ENCODE assay signal across 13 cellular contexts in genomic region chr14:27228053-27228452, GRCh38.
A peak's percentile ranks its signal among the peaks of the same experiment; 100 is the strongest.
DNase-seq lines count a peak whose midpoint lies in the region; ATAC-seq and TF ChIP-seq lines count a peak whose summit lies in the region.
"Had no signal": no experiment of that assay in that cellular context is flagged by ENCODE, and none has a peak within 500 bp of the region (broad histone marks: within the 10 kb centered on the region; RNA-seq: fewer than 3 reads in every experiment).

No MANE protein-coding gene starts in this region.

- peak overlapping the region; percentile 12 for H3K9ac ChIP-seq in mesenchymal stem cell (ENCODE audit: low read length)
- H3K9ac ChIP-seq: GM23248 had no signal

- no peaks in the 10 kb centered on the region for H3K4me1 ChIP-seq in mesenchymal stem cell (ENCODE audit: control insufficient read depth, insufficient read depth, low read depth, low read length)

- no peak overlapping the region for H2AFZ ChIP-seq in mesenchymal stem cell (ENCODE audit: low read depth, low read length)
- H2AFZ ChIP-seq: GM23248 had no signal

- no peak overlapping the region for H4K91ac ChIP-seq in mesenchymal stem cell (ENCODE audit: low read length)

- no peaks in the 10 kb centered on the region for H3K27me3 ChIP-seq in mesenchymal stem cell (ENCODE audit: control insufficient read depth in 1 of 2, insufficient read depth in 1 of 2, low read length in 2 of 2)

- no peak overlapping the region for H2BK120ac ChIP-seq in mesenchymal stem cell (ENCODE audit: low read depth, low read length)

- no peak overlapping the region for H2BK12ac ChIP-seq in mesenchymal stem cell (ENCODE audit: low read length in 2 of 2)

- H3K4me3 ChIP-seq in epithelial cell of esophagus (ENCODE audit: low read length) (no peak overlapping the region), mesenchymal stem cell (ENCODE audit: insufficient read depth in 1 of 2, low read depth in 1 of 2, low read length in 2 of 2) (no peak overlapping the region)
- H3K4me3 ChIP-seq: GM23248 had no signal

- H3K27ac ChIP-seq in mesenchymal stem cell (ENCODE audit: low read length, poor library complexity, severe bottlenecking) = no peak overlapping the region
- H3K27ac ChIP-seq: GM23248 had no signal

- no peak overlapping the region for H3K18ac ChIP-seq in mesenchymal stem cell (ENCODE audit: low read depth in 1 of 2, low read length in 2 of 2)

- no peak for TF ChIP-seq CTCF in epithelial cell of esophagus (IDR thresholded peaks at IDR 0.05; ENCODE audit: insufficient read depth, low read depth, low read length, missing control alignments)

- DNase-seq in ELR (ENCODE audit: low read depth) = peak; percentile 28
- peak; percentile 27 for DNase-seq in RKO (ENCODE audit: low spot score)
- DNase-seq in epithelial cell of esophagus (ENCODE audit: low read depth) = peak; percentile 26
- no peak for DNase-seq in mesenchymal stem cell
- DNase-seq in NCI-H82 (lab: John Stamatoyannopoulos, UW) = no peak
- no peak for DNase-seq in NCI-H446 treated with DMSO at 0.1 percent for 48 hours (lab: John Stamatoyannopoulos, UW)
- DNase-seq in NCI-H69 (lab: John Stamatoyannopoulos, UW) = no peak
- DNase-seq: C1 segment of cervical spinal cord; Calu3; CD4-positive, alpha-beta T cell; DMS 273 treated with DMSO at 0.1 percent for 48 hours; GM23248 had no signal

- H3K36me3 ChIP-seq in mesenchymal stem cell (ENCODE audit: control insufficient read depth in 1 of 2, insufficient read depth in 2 of 2, low read depth in 1 of 2, low read length in 2 of 2) = no peaks in the 10 kb centered on the region

- no peak overlapping the region for H3K4ac ChIP-seq in mesenchymal stem cell (ENCODE audit: low read depth in 1 of 2, low read length in 2 of 2)

- no peak overlapping the region for H2BK15ac ChIP-seq in mesenchymal stem cell (ENCODE audit: low read depth, poor library complexity, severe bottlenecking)

- no peak overlapping the region for H3K23ac ChIP-seq in mesenchymal stem cell (ENCODE audit: low read length in 2 of 2)

- no peak overlapping the region for H3K14ac ChIP-seq in mesenchymal stem cell (ENCODE audit: low read length in 2 of 2)

- ATAC-seq in HG03108 (IDR thresholded peaks at IDR 0.05; ENCODE audit: unreplicated experiment) = no peak

- no peak overlapping the region for H2AK5ac ChIP-seq in mesenchymal stem cell (ENCODE audit: low read length, severe bottlenecking)

- H3K9me3 ChIP-seq in mesenchymal stem cell (ENCODE audit: control insufficient read depth, low read length) = no peaks in the 10 kb centered on the region

- no peak overlapping the region for H2BK5ac ChIP-seq in mesenchymal stem cell (ENCODE audit: low read depth, low read length, poor library complexity, severe bottlenecking)

- H3K79me1 ChIP-seq in mesenchymal stem cell (replicated peaks; ENCODE audit: low read length, poor library complexity, severe bottlenecking) = no peaks in the 10 kb centered on the region

- H3K4me2 ChIP-seq in mesenchymal stem cell (ENCODE audit: low read length, poor library complexity, severe bottlenecking) = no peak overlapping the region

- H4K8ac ChIP-seq in mesenchymal stem cell (ENCODE audit: low read length) = no peak overlapping the region

Comparison
In these comparisons a context has a peak if more than half of its experiments do, and no peak if none do; other contexts are left out.
1. DNase-seq: peak in ELR (single experiment), RKO (single experiment) and epithelial cell of esophagus (single experiment); none in mesenchymal stem cell (single experiment), NCI-H82 (single experiment), NCI-H446 treated with DMSO at 0.1 percent for 48 hours (single experiment) and NCI-H69 (single experiment).